In genomic region chr2:157751462-157752058, GRCh38 we compare ENCODE assay signal across 8 cellular contexts.
DNase-seq lines count a peak whose midpoint lies in the region; ATAC-seq and TF ChIP-seq lines count a peak whose summit lies in the region.

No MANE protein-coding gene starts in this region.

- H3K4me1 ChIP-seq in endodermal cell (ENCODE audit: control insufficient read depth, insufficient read depth, low read length): no peaks in the 10 kb centered on the region

- peaks cover 12% of the 10 kb centered on the region for H3K9me3 ChIP-seq in endodermal cell (ENCODE audit: control insufficient read depth, low read length)

- ATAC-seq in GM18520 (IDR thresholded peaks at IDR 0.05; ENCODE audit: unreplicated experiment) (peak; percentile 40), HG02852 (IDR thresholded peaks at IDR 0.05; ENCODE audit: unreplicated experiment) (peak; percentile 71)
- ATAC-seq in stimulated activated naive CD8-positive, alpha-beta T cell treated with anti-CD3 and anti-CD28 coated beads, Interleukin-15, Interleukin-2, amounts not matched to agents 100 U/mL and 50 U/mL, for 24 hours: peak; percentile 81

- H3K4me3 Mint-ChIP-seq in endodermal cell: no peak overlapping the region

- H3K27me3 ChIP-seq in endodermal cell (ENCODE audit: control insufficient read depth, insufficient read depth, low read length, poor library complexity, severe bottlenecking): no peaks in the 10 kb centered on the region

- H3K4me3 ChIP-seq in endodermal cell (ENCODE audit: low read length): no peak overlapping the region

- H3K36me3 Mint-ChIP-seq in endodermal cell (ENCODE audit: low read depth): peaks cover 49% of the 10 kb centered on the region

- no peak overlapping the region for H3K27ac ChIP-seq in endodermal cell (ENCODE audit: low read depth, low read length)

- DNase-seq in RPMI8226: peak; percentile 13
- DNase-seq in endodermal cell: peak; percentile 85
- peak; percentile 48 for DNase-seq in stimulated activated naive CD8-positive, alpha-beta T cell treated with anti-CD3 and anti-CD28 coated beads, Interleukin-15, Interleukin-2, amounts not matched to agents 100 U/mL and 50 U/mL, for 24 hours
- no peak for DNase-seq in middle frontal gyrus (ENCODE audit: extremely low spot score, low spot score)
- DNase-seq in NCI-H1092 (lab: John Stamatoyannopoulos, UW): no peak
- no peak for DNase-seq in dermis blood vessel endothelial cell

- H3K9me3 Mint-ChIP-seq in endodermal cell: peaks cover 16% of the 10 kb centered on the region

- no peaks in the 10 kb centered on the region for H3K27me3 Mint-ChIP-seq in endodermal cell (ENCODE audit: insufficient read depth)

- 82 to 85% methylated on average over 4 to 6 of the region's 6 CpGs for WGBS in endodermal cell (ENCODE audit: insufficient coverage in 1 of 2, insufficient read length in 1 of 2), 2 experiments

- no peak overlapping the region for H3K9ac ChIP-seq in endodermal cell (ENCODE audit: extremely low read depth, low read length, poor library complexity, severe bottlenecking)

- no peak overlapping the region for H3K27ac Mint-ChIP-seq in endodermal cell

- TF ChIP-seq CTCF in endodermal cell (conservative IDR thresholded peaks at IDR 0.05): peak; percentile 82

- H3K36me3 ChIP-seq in endodermal cell (ENCODE audit: control insufficient read depth, insufficient read depth, low read length): peaks cover 26% of the 10 kb centered on the region

- H3K4me1 Mint-ChIP-seq in endodermal cell: peaks cover 3% of the 10 kb centered on the region

Comparison
In these comparisons a context has a peak if more than half of its experiments do, and no peak if none do; other contexts are left out.
1. DNase-seq: peak in RPMI8226 (single experiment), endodermal cell (single experiment) and stimulated activated naive CD8-positive, alpha-beta T cell treated with anti-CD3 and anti-CD28 coated beads, Interleukin-15, Interleukin-2, amounts not matched to agents 100 U/mL and 50 U/mL, for 24 hours (single experiment); none in middle frontal gyrus (single experiment), NCI-H1092 (single experiment) and dermis blood vessel endothelial cell (single experiment).
2. Peak in every context shown above with its lines, with median percentiles within 50 percentile points of each other: ATAC-seq.